Comparison of ENCODE assay signal across 1 cellular context in the genomic region with DNA sequence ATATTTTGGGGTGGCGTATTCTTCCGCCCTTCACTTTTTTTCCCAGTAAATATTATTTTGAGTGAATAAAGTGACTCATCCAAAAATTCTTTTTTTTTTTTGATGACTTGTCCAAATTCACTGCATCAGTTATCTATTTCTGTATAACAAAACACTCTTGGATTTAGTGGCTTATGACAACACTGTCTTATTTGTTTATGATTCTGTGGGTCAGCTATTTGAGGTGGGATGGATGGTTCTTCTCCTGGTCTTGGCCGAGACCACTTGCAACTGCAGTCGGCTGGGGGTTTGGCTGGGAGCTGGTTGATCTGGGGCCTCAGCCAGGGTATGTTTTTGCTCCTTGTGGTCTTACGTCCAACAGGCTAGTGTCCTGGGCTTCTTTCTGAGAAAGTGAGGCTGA.
TF ChIP-seq lines count a peak whose summit lies in the region.

No MANE protein-coding gene starts in this region.

TF ChIP-seq in IMR-90, 13 proteins besides CTCF, POLR2A, EP300 and RAD21 (continued from another document):
- TF ChIP-seq ELK1 (IDR thresholded peaks at IDR 0.05; ENCODE audit: borderline replicate concordance, low read depth, low read length) = no peak
- TF ChIP-seq NFE2L2 (IDR thresholded peaks at IDR 0.05; ENCODE audit: low read depth, low read length) = peak; percentile 57
TF ChIP-seq in IMR-90: peak in this region for 3.
